In genomic region chr7:99504603-99505323, GRCh38 we compare ENCODE assay signal across 1 cellular context.
TF ChIP-seq lines count a peak whose summit lies in the region.

Gene ZKSCAN5, plus strand, starts transcription at chr7:99504662. Its CDS starts 1,383 bp downstream, at chr7:99506045.

TF ChIP-seq in HepG2, 621 proteins besides CTCF, POLR2A, EP300 and RAD21 (continued from another document and continues in another):
- TF ChIP-seq ZBTB34 (CRISPR knock-in tag; IDR thresholded peaks at IDR 0.05): no peak
- TF ChIP-seq AGO2 (optimal IDR thresholded peaks at IDR 0.05; ENCODE audit: low read depth, low read length): no peak
- TF ChIP-seq ZMYM2 (CRISPR knock-in tag; IDR thresholded peaks at IDR 0.05): no peak
- no peak for TF ChIP-seq STAG1 (CRISPR knock-in tag; IDR thresholded peaks at IDR 0.05)
- peak; percentile 85 for TF ChIP-seq SP2 (CRISPR knock-in tag; IDR thresholded peaks at IDR 0.05)
- peak; percentile 33 for TF ChIP-seq SIN3B (IDR thresholded peaks at IDR 0.05; ENCODE audit: low read length)
- TF ChIP-seq ZNF574 (CRISPR knock-in tag; IDR thresholded peaks at IDR 0.05): peak; percentile 98
- 0 out of 2 replicates have a peak, but pooled peaks have one; percentile 22 for TF ChIP-seq ZNF136 (CRISPR knock-in tag; IDR thresholded peaks at IDR 0.05; ENCODE audit: low read depth)
- TF ChIP-seq FOXP1 (IDR thresholded peaks at IDR 0.05): no peak
- TF ChIP-seq FOXP1 (CRISPR knock-in tag; IDR thresholded peaks at IDR 0.05): 0 out of 2 replicates have a peak, but pooled peaks have one; percentile 6
- no peak for TF ChIP-seq SRSF9 (IDR thresholded peaks at IDR 0.05; ENCODE audit: borderline replicate concordance, insufficient read depth, low read depth, low read length, poor library complexity, severe bottlenecking)
- TF ChIP-seq ZFP36L1 (CRISPR knock-in tag; IDR thresholded peaks at IDR 0.05): no peak
- no peak for TF ChIP-seq PCBP2 (optimal IDR thresholded peaks at IDR 0.05; ENCODE audit: low read depth, low read length, poor library complexity, severe bottlenecking)
- no peak for TF ChIP-seq ARNT (IDR thresholded peaks at IDR 0.05)
- TF ChIP-seq ZNF580 (CRISPR knock-in tag; IDR thresholded peaks at IDR 0.05; ENCODE audit: borderline replicate concordance, low read depth): peak; percentile 42; the same call in 1 of the 2 replicates
- TF ChIP-seq ZNF850 (CRISPR knock-in tag; conservative IDR thresholded peaks at IDR 0.05): no peak
- TF ChIP-seq ZNF20 (CRISPR knock-in tag; IDR thresholded peaks at IDR 0.05): no peak
- no peak for TF ChIP-seq TSC22D2 (CRISPR knock-in tag; IDR thresholded peaks at IDR 0.05; ENCODE audit: borderline replicate concordance)
- no peak for TF ChIP-seq ZNF12 (CRISPR knock-in tag; IDR thresholded peaks at IDR 0.05)
- no peak for TF ChIP-seq LRRFIP1 (CRISPR knock-in tag; conservative IDR thresholded peaks at IDR 0.05)
- TF ChIP-seq ZNF24 (IDR thresholded peaks at IDR 0.05): no peak
- TF ChIP-seq ZFP37 (CRISPR knock-in tag; IDR thresholded peaks at IDR 0.05; ENCODE audit: borderline replicate concordance): no peak
- peak; percentile 92 for TF ChIP-seq GATAD1 (CRISPR knock-in tag; IDR thresholded peaks at IDR 0.05)
- TF ChIP-seq ZNF589 (CRISPR knock-in tag; conservative IDR thresholded peaks at IDR 0.05): no peak
- no peak for TF ChIP-seq SMC3 (IDR thresholded peaks at IDR 0.05; ENCODE audit: low read length)
- no peak for TF ChIP-seq ZNF549 (CRISPR knock-in tag; IDR thresholded peaks at IDR 0.05)
- peak; percentile 59; the same call in 1 of the 2 replicates for TF ChIP-seq ZNF607 (CRISPR knock-in tag; IDR thresholded peaks at IDR 0.05; ENCODE audit: borderline replicate concordance)
- TF ChIP-seq ZFYVE20 (CRISPR knock-in tag; IDR thresholded peaks at IDR 0.05; ENCODE audit: borderline replicate concordance, low read depth): no peak
- TF ChIP-seq ZNF788 (CRISPR knock-in tag; IDR thresholded peaks at IDR 0.05; ENCODE audit: borderline replicate concordance): no peak; the same call in 1 of the 2 replicates
- TF ChIP-seq ZEB1 (IDR thresholded peaks at IDR 0.05; ENCODE audit: insufficient replicate concordance, low read depth): peak; percentile 46
- peak; percentile 70; the same call in 1 of the 2 replicates for TF ChIP-seq ZNF430 (CRISPR knock-in tag; IDR thresholded peaks at IDR 0.05)
- TF ChIP-seq PHF5A (CRISPR knock-in tag; IDR thresholded peaks at IDR 0.05; ENCODE audit: low read depth, unreplicated experiment): no peak
- TF ChIP-seq ATF1 (CRISPR knock-in tag; IDR thresholded peaks at IDR 0.05): peak; percentile 82
- peak; percentile 17; the same call in 1 of the 2 replicates for TF ChIP-seq RFXAP (CRISPR knock-in tag; IDR thresholded peaks at IDR 0.05; ENCODE audit: borderline replicate concordance)
- TF ChIP-seq TFAP4 (IDR thresholded peaks at IDR 0.05; ENCODE audit: borderline replicate concordance, low read depth): peak; percentile 78; the same call in 1 of the 2 replicates
- TF ChIP-seq POLR2AphosphoS5 (IDR thresholded peaks at IDR 0.05; ENCODE audit: low read depth, low read length): peak; percentile 75
- TF ChIP-seq FOXK2 (IDR thresholded peaks at IDR 0.05): no peak
- TF ChIP-seq STAT6 (CRISPR knock-in tag; IDR thresholded peaks at IDR 0.05; ENCODE audit: borderline replicate concordance): 0 out of 2 replicates have a peak, but pooled peaks have one; percentile 36
- TF ChIP-seq HNRNPLL (IDR thresholded peaks at IDR 0.05; ENCODE audit: low read depth, low read length, poor library complexity, severe bottlenecking): no peak
- TF ChIP-seq SAFB2 (CRISPR knock-in tag; IDR thresholded peaks at IDR 0.05; ENCODE audit: borderline replicate concordance, low read depth): peak; percentile 54; the same call in 1 of the 2 replicates
- no peak for TF ChIP-seq ZNF660 (CRISPR knock-in tag; IDR thresholded peaks at IDR 0.05; ENCODE audit: borderline replicate concordance, low read depth)
- TF ChIP-seq ZNF256 (CRISPR knock-in tag; conservative IDR thresholded peaks at IDR 0.05): no peak
- no peak; the same call in 1 of the 2 replicates for TF ChIP-seq CCDC6 (CRISPR knock-in tag; IDR thresholded peaks at IDR 0.05)
- TF ChIP-seq CCAR2 (optimal IDR thresholded peaks at IDR 0.05; ENCODE audit: low read depth, low read length): no peak
- TF ChIP-seq DZIP1 (CRISPR knock-in tag; IDR thresholded peaks at IDR 0.05): no peak
- TF ChIP-seq ZUFSP (CRISPR knock-in tag; IDR thresholded peaks at IDR 0.05; ENCODE audit: borderline replicate concordance): no peak
- TF ChIP-seq ZNF513 (CRISPR knock-in tag; conservative IDR thresholded peaks at IDR 0.05): no peak
